20 cellular contexts compared by ENCODE assay signal in the genomic region with DNA sequence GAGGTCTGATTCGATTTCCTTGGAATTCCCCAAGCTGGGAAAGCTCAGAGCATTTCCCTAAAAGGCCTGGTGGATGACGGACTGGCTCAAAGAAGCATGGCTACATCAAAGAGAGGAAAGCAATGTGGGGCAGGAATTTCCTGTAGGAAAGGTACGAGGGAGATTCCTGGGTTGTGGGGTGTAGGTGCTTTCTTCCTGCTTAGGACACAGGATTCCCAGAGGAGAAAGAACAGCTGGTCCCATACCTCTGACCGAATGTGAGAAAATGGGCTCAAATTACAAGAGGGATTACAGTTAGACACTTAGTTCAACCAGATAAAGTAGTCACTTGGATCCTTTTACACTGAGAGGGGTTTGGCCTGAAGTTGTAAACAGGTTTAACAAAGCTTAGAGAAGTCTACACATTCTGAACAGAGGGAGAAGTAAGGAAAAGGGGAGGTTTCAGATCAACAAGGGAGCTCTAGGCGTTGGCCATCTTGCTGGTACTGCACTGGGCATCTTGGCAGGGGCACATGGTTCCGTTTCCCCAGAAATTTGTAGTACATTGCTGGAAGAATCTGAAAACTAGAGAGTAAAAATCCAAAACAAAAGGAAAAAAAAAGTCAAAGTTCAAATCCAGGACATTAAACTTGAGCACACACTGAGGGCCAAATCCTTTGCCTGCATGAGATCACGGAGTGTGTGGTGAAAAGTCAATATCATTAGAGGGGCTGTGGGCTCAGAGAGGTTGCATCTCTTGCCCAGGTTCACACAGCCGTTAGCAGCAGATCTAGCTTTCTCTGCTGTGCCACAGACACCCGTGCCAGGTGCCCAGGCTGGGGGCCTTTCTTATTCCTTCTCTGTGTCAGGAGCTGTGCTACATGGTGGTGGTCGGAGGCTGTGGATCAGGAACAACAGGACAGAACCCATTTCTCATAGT.
A peak's percentile ranks its signal among the peaks of the same experiment; 100 is the strongest.
DNase-seq lines count a peak whose midpoint lies in the region; ATAC-seq, FAIRE-seq and TF ChIP-seq lines count a peak whose summit lies in the region.
"Had no signal": no experiment of that assay in that cellular context is flagged by ENCODE, and none has a peak within 500 bp of the region (broad histone marks: within the 10 kb centered on the region; RNA-seq: fewer than 3 reads in every experiment).

No MANE protein-coding gene starts in this region.

- no peak overlapping the region for H2BK15ac ChIP-seq in H1 (ENCODE audit: low read length)

- no peaks in the 10 kb centered on the region for H3K23me2 ChIP-seq in H1 (ENCODE audit: low read depth, low read length)

- DNase-seq in DMS 273 (lab: John Stamatoyannopoulos, UW; ENCODE audit: unreplicated experiment) (peak; percentile 73), LHCN-M2 (ENCODE audit: low read depth) (peak; percentile 88), H1 (ENCODE audit: low read depth in 1 of 2, low spot score in 2 of 2) (no peak), myocyte (ENCODE audit: low read depth) (peak; percentile 80), SHP77 treated with DMSO at 0.1 percent for 48 hours (lab: John Stamatoyannopoulos, UW) (no peak), NCI-H1092 (lab: John Stamatoyannopoulos, UW) (no peak), GM12892 (ENCODE audit: insufficient read length) (no peak)
- DNase-seq: activated CD8-positive, alpha-beta memory T cell treated with anti-CD3 and anti-CD28 coated beads, Interleukin-2, amount 10 ng/mL, durations not matched to agents 7 days and 5 days; activated naive CD8-positive, alpha-beta T cell treated with anti-CD3 and anti-CD28 coated beads, Interleukin-2, amount 50 U/mL, for 24 hours; foreskin keratinocyte; GM23248; MM.1S; NCI-H345; stimulated activated CD4-positive, alpha-beta T cell treated with anti-CD3 and anti-CD28 coated beads, Interleukin-2, amount 100 ng/mL, for 48 hours had no signal

- H3K4me2 ChIP-seq in H1 (ENCODE audit: insufficient read depth in 1 of 2, low read depth in 2 of 2, low read length in 2 of 2) = no peak overlapping the region

- H4K8ac ChIP-seq in H1 (ENCODE audit: extremely low read depth, insufficient read depth, low read length) = no peak overlapping the region

- TF ChIP-seq POLR2A in H1 (IDR thresholded peaks at IDR 0.05; ENCODE audit: control extremely low read depth in 1 of 2, low read depth in 2 of 2, low read length in 2 of 2) (no peak), GM12892 (IDR thresholded peaks at IDR 0.05; ENCODE audit: low read depth, low read length) (no peak)

- no peaks in the 10 kb centered on the region for H3K36me3 ChIP-seq in H1 (ENCODE audit: control insufficient read depth in 2 of 4, insufficient read depth in 4 of 4, low read length in 3 of 4)
- H3K36me3 ChIP-seq: ovary had no signal

- POLR2A ChIA-PET in H1 (lab: Charles Lee; ENCODE audit: partially characterized antibody) = interaction anchor here (1.0 to 2.9 kb wide), 4 partner anchors 11 to 69 kb away, joined by 3 to 12 read pairs (median 6); no protein-coding TSS in a partner anchor

- no peak overlapping the region for H4K5ac ChIP-seq in H1 (ENCODE audit: insufficient read length, low read depth, low read length)

- H3K14ac ChIP-seq in H1 (ENCODE audit: insufficient read length) = no peak overlapping the region

- H2BK120ac ChIP-seq in H1 (replicated peaks; ENCODE audit: low read depth, low read length) = no peak overlapping the region

- TF ChIP-seq RAD21 in H1 (IDR thresholded peaks at IDR 0.05 in 1 of 2, conservative IDR thresholded peaks at IDR 0.05 in 1 of 2; ENCODE audit: low read depth in 2 of 2, low read length in 2 of 2) = no peak

- no peak for TF ChIP-seq EP300 in H1 (IDR thresholded peaks at IDR 0.05; ENCODE audit: borderline replicate concordance in 1 of 2, low read depth in 2 of 2, low read length in 2 of 2)

- no peak for TF ChIP-seq CTCF in H1 (IDR thresholded peaks at IDR 0.05; ENCODE audit: control extremely low read depth in 1 of 3, insufficient read depth in 1 of 3, low read depth in 1 of 3, low read length in 3 of 3)

- H3K27ac ChIP-seq in H1 (ENCODE audit: low read depth, low read length) = no peak overlapping the region
- H3K27ac ChIP-seq: dorsolateral prefrontal cortex, foreskin keratinocyte, GM23248, HL-60, ovary had no signal

- no peaks in the 10 kb centered on the region for H3K79me2 ChIP-seq in H1 (ENCODE audit: control insufficient read depth in 1 of 2, insufficient read depth in 2 of 2, low read length in 2 of 2)

- no peak overlapping the region; a peak in 2 of 7 replicates for H3K9ac ChIP-seq in H1 (replicated peaks in 1 of 4; ENCODE audit: extremely low read depth in 1 of 4, low read depth in 3 of 4, low read length in 3 of 4)
- H3K9ac ChIP-seq: GM23248 had no signal

- H2BK5ac ChIP-seq in H1 (ENCODE audit: low read depth, low read length) = no peak overlapping the region

- H3K79me1 ChIP-seq in H1 (ENCODE audit: low read depth, low read length) = no peaks in the 10 kb centered on the region

- 62% methylated on average over 10 of the region's 10 CpGs; no CpG with 5 or more reads in 1 of the 2 experiments for WGBS in H1 (ENCODE audit: extremely low coverage in 1 of 2, insufficient coverage in 1 of 2, insufficient read length in 1 of 2, insufficient replicate concordance in 2 of 2, low coverage in 1 of 2, low lambda C conversion rate in 2 of 2, missing lambda C conversion rate in 1 of 2), 2 experiments

- H3K4ac ChIP-seq in H1 (replicated peaks; ENCODE audit: insufficient read length, low read depth, low read length) = no peak overlapping the region

- peak overlapping the region; percentile 51; the same call in 1 of the 2 replicates for H2BK12ac ChIP-seq in H1 (ENCODE audit: low read depth, low read length)

- no peak overlapping the region for H3K23ac ChIP-seq in H1 (ENCODE audit: insufficient read length)

- H3K27me3 ChIP-seq in H1 (replicated peaks in 1 of 4; ENCODE audit: control insufficient read depth in 3 of 4, extremely low read depth in 1 of 4, insufficient read depth in 3 of 4, low read length in 3 of 4) = peaks cover 0 to 2% (median 0%) of the 10 kb centered on the region in 4 experiments; a peak in 1 of 7 replicates
- H3K27me3 ChIP-seq: ovary had no signal

- H3K56ac ChIP-seq in H1 (replicated peaks; ENCODE audit: insufficient read length, low read depth, low read length) = no peak overlapping the region

- no peak overlapping the region for H2AFZ ChIP-seq in H1 (ENCODE audit: low read length)
- H2AFZ ChIP-seq: GM23248 had no signal

- H3K4me1 ChIP-seq in H1 (replicated peaks in 1 of 4; ENCODE audit: control insufficient read depth in 3 of 4, insufficient read depth in 4 of 4, low read length in 3 of 4) = peaks cover 0 to 6% (median 4%) of the 10 kb centered on the region in 4 experiments; a peak in 3 of 7 replicates
- H3K4me1 ChIP-seq: foreskin keratinocyte had no signal

- H3K4me3 ChIP-seq in H1 (ENCODE audit: extremely low read depth in 1 of 4, insufficient read depth in 2 of 4, low read depth in 3 of 4, low read length in 4 of 4) = no peak overlapping the region
- H3K4me3 ChIP-seq: dorsolateral prefrontal cortex, GM23248, ovary had no signal

- H3K18ac ChIP-seq in H1 (ENCODE audit: extremely low read depth, low read length) = no peak overlapping the region

- CTCF ChIA-PET in H1 (lab: Charles Lee; ENCODE audit: partially characterized antibody) = interaction anchor here (0.7 to 3.8 kb wide), 15 partner anchors 8 to 515 kb away, joined by 3 to 35 read pairs (median 4); no protein-coding TSS in a partner anchor

- no peak overlapping the region for H2BK20ac ChIP-seq in H1 (ENCODE audit: low read length)

- no peak overlapping the region for H4K91ac ChIP-seq in H1 (replicated peaks; ENCODE audit: insufficient read length, low read length)

- ATAC-seq in HG02623 (IDR thresholded peaks at IDR 0.05; ENCODE audit: unreplicated experiment) = no peak
- ATAC-seq: activated CD8-positive, alpha-beta memory T cell treated with anti-CD3 and anti-CD28 coated beads, Interleukin-2, amount 10 ng/mL, durations not matched to agents 7 days and 5 days; activated naive CD8-positive, alpha-beta T cell treated with anti-CD3 and anti-CD28 coated beads, Interleukin-2, amount 50 U/mL, for 24 hours; foreskin keratinocyte; stimulated activated memory B cell treated with anti-CD40 and anti-IgM and Interleukin-4, amounts not matched to agents 10 μg/mL and 1 μg/mL and 100 μg/mL, for 72 hours had no signal

- H3K9me3 ChIP-seq in H1 (ENCODE audit: insufficient read depth in 2 of 2, low read depth in 1 of 2, low read length in 1 of 2) = no peaks in the 10 kb centered on the region
- H3K9me3 ChIP-seq: ovary had no signal

- FAIRE-seq in H1 (lab: Jason Lieb, UNC) (no peak), GM12892 (lab: Jason Lieb, UNC) (no peak)
- FAIRE-seq: GM19239 had no signal

- no peaks in the 10 kb centered on the region for H4K20me1 ChIP-seq in H1 (replicated peaks in 1 of 2; ENCODE audit: control insufficient read depth in 1 of 2, insufficient read depth in 2 of 2, low read length in 2 of 2)

- H2AK5ac ChIP-seq in H1 (ENCODE audit: low read depth, low read length) = no peak overlapping the region

TF ChIP-seq in H1, 55 proteins besides CTCF, POLR2A, EP300 and RAD21:
- TF ChIP-seq TEAD4 (IDR thresholded peaks at IDR 0.05; ENCODE audit: low read depth, low read length) = 0 out of 2 replicates have a peak, but pooled peaks have one; percentile 34
- no peak for TF ChIP-seq MAFK (IDR thresholded peaks at IDR 0.05; ENCODE audit: low read depth, low read length)
- peak; percentile 72 for TF ChIP-seq SRF (IDR thresholded peaks at IDR 0.05; ENCODE audit: low read depth, low read length)

Comparison
In these comparisons a context has a peak if more than half of its experiments do, and no peak if none do; other contexts are left out.
1. DNase-seq: peak in DMS 273 (single experiment), LHCN-M2 (single experiment) and myocyte (single experiment); none in H1 (0 of 2), SHP77 treated with DMSO at 0.1 percent for 48 hours (single experiment), NCI-H1092 (single experiment) and GM12892 (single experiment).